In the genomic region with DNA sequence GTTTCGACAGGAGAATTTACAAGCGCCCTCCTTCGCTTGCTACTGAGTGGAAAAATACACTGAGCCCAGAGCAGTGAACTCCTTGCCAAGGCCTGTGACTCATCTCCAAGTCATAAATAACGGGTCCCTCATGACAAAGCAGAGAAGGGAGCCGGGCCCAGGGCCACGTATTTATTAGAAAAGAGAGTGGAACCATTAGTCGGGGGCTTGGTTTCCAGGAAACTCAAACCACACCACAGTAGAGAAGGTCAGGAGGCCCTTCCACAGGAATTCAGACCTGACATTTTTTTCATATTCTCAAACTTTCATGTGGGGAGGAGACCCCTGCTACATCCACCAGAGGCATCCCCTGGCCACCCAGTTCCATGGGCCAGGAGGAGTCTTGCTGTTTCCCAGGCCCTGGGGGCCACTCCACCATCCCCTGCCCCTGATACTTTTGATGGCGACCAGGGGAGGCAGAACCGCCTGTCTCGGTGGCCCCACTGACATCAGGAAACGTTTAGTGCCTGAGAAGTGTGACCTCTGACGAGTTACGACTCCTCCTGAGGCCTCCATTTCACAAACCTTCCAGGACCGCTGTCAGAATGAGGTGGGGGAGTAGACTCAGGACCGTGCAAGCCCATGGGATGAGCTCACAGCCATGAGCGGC, we compare ENCODE assay signal across 2 cellular contexts.
TF ChIP-seq lines count a peak whose summit lies in the region.

No MANE protein-coding gene starts in this region.

TF ChIP-seq in A549, 52 proteins besides CTCF, POLR2A, EP300 and RAD21 (continued from another document):
- TF ChIP-seq MAFK (IDR thresholded peaks at IDR 0.05; ENCODE audit: partially characterized antibody) = no peak
- TF ChIP-seq ZFP36 (IDR thresholded peaks at IDR 0.05; ENCODE audit: borderline replicate concordance, partially characterized antibody) = no peak
- TF ChIP-seq, protein P1, sequence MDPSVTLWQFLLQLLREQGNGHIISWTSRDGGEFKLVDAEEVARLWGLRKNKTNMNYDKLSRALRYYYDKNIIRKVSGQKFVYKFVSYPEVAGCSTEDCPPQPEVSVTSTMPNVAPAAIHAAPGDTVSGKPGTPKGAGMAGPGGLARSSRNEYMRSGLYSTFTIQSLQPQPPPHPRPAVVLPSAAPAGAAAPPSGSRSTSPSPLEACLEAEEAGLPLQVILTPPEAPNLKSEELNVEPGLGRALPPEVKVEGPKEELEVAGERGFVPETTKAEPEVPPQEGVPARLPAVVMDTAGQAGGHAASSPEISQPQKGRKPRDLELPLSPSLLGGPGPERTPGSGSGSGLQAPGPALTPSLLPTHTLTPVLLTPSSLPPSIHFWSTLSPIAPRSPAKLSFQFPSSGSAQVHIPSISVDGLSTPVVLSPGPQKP (IDR thresholded peaks at IDR 0.05; ENCODE audit: low read depth, low read length) = no peak
- TF ChIP-seq, protein P2, sequence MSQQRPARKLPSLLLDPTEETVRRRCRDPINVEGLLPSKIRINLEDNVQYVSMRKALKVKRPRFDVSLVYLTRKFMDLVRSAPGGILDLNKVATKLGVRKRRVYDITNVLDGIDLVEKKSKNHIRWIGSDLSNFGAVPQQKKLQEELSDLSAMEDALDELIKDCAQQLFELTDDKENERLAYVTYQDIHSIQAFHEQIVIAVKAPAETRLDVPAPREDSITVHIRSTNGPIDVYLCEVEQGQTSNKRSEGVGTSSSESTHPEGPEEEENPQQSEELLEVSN (IDR thresholded peaks at IDR 0.05; ENCODE audit: borderline replicate concordance, low read depth) = 0 out of 2 replicates have a peak, but pooled peaks have one; percentile 6
- no peak for TF ChIP-seq KDM1A (IDR thresholded peaks at IDR 0.05; ENCODE audit: low read depth)
- TF ChIP-seq HOXB5 (CRISPR knock-in tag; IDR thresholded peaks at IDR 0.05) = peak; percentile 36; the same call in 1 of the 2 replicates
- peak; percentile 76; the same call in 1 of the 2 replicates for TF ChIP-seq JUNB (IDR thresholded peaks at IDR 0.05)
- TF ChIP-seq TFCP2L1 (CRISPR knock-in tag; IDR thresholded peaks at IDR 0.05) = no peak
- TF ChIP-seq RFX5 (IDR thresholded peaks at IDR 0.05) = no peak
- TF ChIP-seq NR3C1 (IDR thresholded peaks at IDR 0.05) = no peak
- TF ChIP-seq MAX (IDR thresholded peaks at IDR 0.05) = peak; percentile 61; the same call in 1 of the 2 replicates
- no peak for TF ChIP-seq REST (IDR thresholded peaks at IDR 0.05)
- no peak for TF ChIP-seq FOSB (CRISPR knock-in tag; IDR thresholded peaks at IDR 0.05)
- 0 out of 5 replicates have a peak, but pooled peaks of 1 of the 2 experiments have one; percentile 35 for TF ChIP-seq JUN (IDR thresholded peaks at IDR 0.05)
- TF ChIP-seq GATA3 (IDR thresholded peaks at IDR 0.05; ENCODE audit: borderline replicate concordance) = no peak

TF ChIP-seq in IMR-90, 13 proteins besides CTCF, POLR2A, EP300 and RAD21 (continued from another document):
- TF ChIP-seq, protein P1 (IDR thresholded peaks at IDR 0.05; ENCODE audit: borderline replicate concordance, low read depth, low read length) = no peak
- TF ChIP-seq NFE2L2 (IDR thresholded peaks at IDR 0.05; ENCODE audit: low read depth, low read length) (0 out of 2 replicates have a peak, but pooled peaks have one; percentile 36), RFX5 (IDR thresholded peaks at IDR 0.05; ENCODE audit: low read depth, low read length) (no peak), MXI1 (IDR thresholded peaks at IDR 0.05; ENCODE audit: borderline replicate concordance, low read depth, low read length) (no peak)
